Comparison of ENCODE assay signal across 3 cellular contexts in genomic region chr1:164683235-164683634, GRCh38.
TF ChIP-seq lines count a peak whose summit lies in the region.

No MANE protein-coding gene starts in this region.

TF ChIP-seq in liver, 16 proteins besides CTCF, POLR2A, EP300 and RAD21 (continued from another document):
- TF ChIP-seq, protein P1, sequence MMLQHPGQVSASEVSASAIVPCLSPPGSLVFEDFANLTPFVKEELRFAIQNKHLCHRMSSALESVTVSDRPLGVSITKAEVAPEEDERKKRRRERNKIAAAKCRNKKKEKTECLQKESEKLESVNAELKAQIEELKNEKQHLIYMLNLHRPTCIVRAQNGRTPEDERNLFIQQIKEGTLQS (IDR thresholded peaks at IDR 0.05), result no peak
- TF ChIP-seq YY1 (IDR thresholded peaks at IDR 0.05), result no peak
- peak; percentile 19 to 20 for TF ChIP-seq RXRA (IDR thresholded peaks at IDR 0.05)
- no peak for TF ChIP-seq NR2F2 (IDR thresholded peaks at IDR 0.05)
- no peak for TF ChIP-seq EGR1 (IDR thresholded peaks at IDR 0.05; ENCODE audit: low read depth in 2 of 2)
- no peak for TF ChIP-seq REST (IDR thresholded peaks at IDR 0.05)
- no peak for TF ChIP-seq JUND (IDR thresholded peaks at IDR 0.05)
- TF ChIP-seq HNF4G (IDR thresholded peaks at IDR 0.05), result peak; percentile 58

TF ChIP-seq in HepG2, 621 proteins besides CTCF, POLR2A, EP300 and RAD21 (continues in another document):
- TF ChIP-seq ZNF362 (CRISPR knock-in tag; IDR thresholded peaks at IDR 0.05; ENCODE audit: borderline replicate concordance), result no peak
- no peak for TF ChIP-seq HMGXB3 (CRISPR knock-in tag; IDR thresholded peaks at IDR 0.05; ENCODE audit: borderline replicate concordance)
- no peak for TF ChIP-seq ZNF567 (CRISPR knock-in tag; IDR thresholded peaks at IDR 0.05; ENCODE audit: borderline replicate concordance)
- TF ChIP-seq PHF8 (CRISPR knock-in tag; IDR thresholded peaks at IDR 0.05), result no peak
- TF ChIP-seq ATAD3A (CRISPR knock-in tag; IDR thresholded peaks at IDR 0.05), result no peak
- TF ChIP-seq ARID3A (IDR thresholded peaks at IDR 0.05; ENCODE audit: low read depth, low read length), result no peak
- TF ChIP-seq, protein P2, sequence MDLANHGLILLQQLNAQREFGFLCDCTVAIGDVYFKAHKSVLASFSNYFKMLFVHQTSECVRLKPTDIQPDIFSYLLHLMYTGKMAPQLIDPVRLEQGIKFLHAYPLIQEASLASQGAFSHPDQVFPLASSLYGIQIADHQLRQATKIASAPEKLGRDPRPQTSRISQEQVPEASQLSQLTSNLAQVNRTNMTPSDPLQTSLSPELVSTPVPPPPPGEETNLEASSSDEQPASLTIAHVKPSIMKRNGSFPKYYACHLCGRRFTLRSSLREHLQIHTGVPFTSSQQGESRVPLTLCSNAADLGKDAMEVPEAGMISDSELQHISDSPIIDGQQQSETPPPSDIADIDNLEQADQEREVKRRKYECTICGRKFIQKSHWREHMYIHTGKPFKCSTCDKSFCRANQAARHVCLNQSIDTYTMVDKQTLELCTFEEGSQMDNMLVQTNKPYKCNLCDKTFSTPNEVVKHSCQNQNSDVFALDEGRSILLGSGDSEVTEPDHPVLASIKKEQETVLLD (CRISPR knock-in tag; IDR thresholded peaks at IDR 0.05; ENCODE audit: low read depth), result no peak
- TF ChIP-seq MIXL1 (CRISPR knock-in tag; IDR thresholded peaks at IDR 0.05), result no peak

TF ChIP-seq in K562, 482 proteins besides CTCF, POLR2A, EP300 and RAD21 (continued from another document):
- TF ChIP-seq PBX2 (CRISPR knock-in tag; IDR thresholded peaks at IDR 0.05; ENCODE audit: low read depth), result peak; percentile 38; the same call in 1 of the 2 replicates
- TF ChIP-seq PBX2 (tag; conservative IDR thresholded peaks at IDR 0.05; ENCODE audit: low read depth), result peak; percentile 41; the same call in 1 of the 2 replicates
- TF ChIP-seq AFF1 (IDR thresholded peaks at IDR 0.05; ENCODE audit: low read depth in 1 of 2, partially characterized antibody in 2 of 2), result no peak
- TF ChIP-seq CEBPB (tag; IDR thresholded peaks at IDR 0.05), result peak; percentile 62; the same call in 1 of the 2 replicates
- no peak for TF ChIP-seq REST (CRISPR knock-in tag; IDR thresholded peaks at IDR 0.05; ENCODE audit: low read depth)
- peak in 1 of 2 experiments; percentile 18; a peak in 1 of 4 replicates for TF ChIP-seq KDM1A (IDR thresholded peaks at IDR 0.05)
- TF ChIP-seq MEIS2 (IDR thresholded peaks at IDR 0.05; ENCODE audit: partially characterized antibody), result peak; percentile 86
- TF ChIP-seq, protein P3, sequence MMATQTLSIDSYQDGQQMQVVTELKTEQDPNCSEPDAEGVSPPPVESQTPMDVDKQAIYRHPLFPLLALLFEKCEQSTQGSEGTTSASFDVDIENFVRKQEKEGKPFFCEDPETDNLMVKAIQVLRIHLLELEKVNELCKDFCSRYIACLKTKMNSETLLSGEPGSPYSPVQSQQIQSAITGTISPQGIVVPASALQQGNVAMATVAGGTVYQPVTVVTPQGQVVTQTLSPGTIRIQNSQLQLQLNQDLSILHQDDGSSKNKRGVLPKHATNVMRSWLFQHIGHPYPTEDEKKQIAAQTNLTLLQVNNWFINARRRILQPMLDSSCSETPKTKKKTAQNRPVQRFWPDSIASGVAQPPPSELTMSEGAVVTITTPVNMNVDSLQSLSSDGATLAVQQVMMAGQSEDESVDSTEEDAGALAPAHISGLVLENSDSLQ (IDR thresholded peaks at IDR 0.05), result peak; percentile 67
- TF ChIP-seq CEBPG (CRISPR knock-in tag; IDR thresholded peaks at IDR 0.05), result no peak
- TF ChIP-seq CEBPG (tag; conservative IDR thresholded peaks at IDR 0.05 in 1 of 2, IDR thresholded peaks at IDR 0.05 in 1 of 2), result peak; percentile 22 to 66; a peak in 1 of 4 replicates
- TF ChIP-seq GTF2F1 (IDR thresholded peaks at IDR 0.05; ENCODE audit: low read depth, low read length), result no peak
